9 cellular contexts compared by ENCODE assay signal in the genomic region with DNA sequence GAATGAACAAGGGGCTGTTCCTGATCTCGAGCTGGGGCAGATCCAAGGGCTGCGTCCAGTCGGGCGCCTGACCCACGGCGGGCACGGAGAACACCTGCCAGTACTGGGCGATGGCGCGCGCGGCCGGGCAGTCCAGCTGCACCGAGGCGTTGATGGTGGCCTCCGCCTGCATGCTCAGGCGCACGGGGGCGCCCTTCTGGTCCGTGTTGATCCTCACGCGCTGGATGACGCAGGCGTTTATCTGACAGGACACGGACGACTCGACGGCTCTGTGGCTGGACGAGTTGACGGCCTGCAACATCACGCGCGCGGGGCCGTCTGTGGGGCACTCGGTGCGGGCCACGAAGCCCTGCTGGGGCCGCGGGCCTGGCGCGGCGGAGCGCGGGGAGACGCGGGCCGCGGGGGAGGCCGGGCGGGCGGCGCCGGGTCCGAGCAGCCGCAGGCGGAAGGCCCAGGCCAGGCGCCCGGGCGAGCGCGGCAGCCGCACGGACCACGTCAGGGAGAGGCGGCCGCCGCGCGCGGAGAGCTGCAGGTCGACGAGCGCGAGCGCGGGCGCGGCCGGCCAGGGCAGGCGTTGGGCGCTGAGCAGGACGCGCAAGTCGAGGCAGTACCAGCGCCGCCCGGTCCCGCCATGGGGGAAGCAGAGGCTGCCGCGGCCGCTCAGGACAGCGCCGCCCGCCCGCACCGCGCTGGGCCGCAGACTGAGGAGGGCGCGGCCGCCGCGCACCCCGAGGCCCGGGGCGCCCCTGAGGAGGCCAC. TPM values are rescaled to one million over a fixed set of nuclear protein-coding genes. Genes with fewer than 3 reads are reported as not detected.
A peak's percentile ranks its signal among the peaks of the same experiment; 100 is the strongest.
DNase-seq lines count a peak whose midpoint lies in the region; ATAC-seq and TF ChIP-seq lines count a peak whose summit lies in the region.
"Had no signal": no experiment of that assay in that cellular context is flagged by ENCODE, and none has a peak within 500 bp of the region (broad histone marks: within the 10 kb centered on the region; RNA-seq: fewer than 3 reads in every experiment).

No MANE protein-coding gene starts in this region.

- H3K27ac Mint-ChIP-seq in activated CD8-positive, alpha-beta T cell treated with anti-CD3 and anti-CD28 coated beads, Interleukin-2, amount 10 ng/mL, durations not matched to agents 7 days and 5 days, result no peak overlapping the region

- WGBS in neuronal stem cell (ENCODE audit: extremely low coverage in 2 of 2, insufficient read length in 2 of 2, insufficient replicate concordance in 1 of 2), 2 donors, result no CpG with 5 or more reads among the region's 107 CpGs

- no peak overlapping the region for H4K8ac ChIP-seq in neuronal stem cell (ENCODE audit: low read depth, low read length)

- H3K4me3 ChIP-seq in BLaER1 (peak overlapping the region; percentile 28), foreskin fibroblast (ENCODE audit: low read depth in 1 of 2, low read length in 2 of 2) (no peak overlapping the region), neuronal stem cell (ENCODE audit: low read length in 2 of 2) (peak overlapping the region in 1 of 2 donors; percentile 64)

- peaks cover 11% of the 10 kb centered on the region for H3K4me1 Mint-ChIP-seq in activated CD8-positive, alpha-beta T cell treated with anti-CD3 and anti-CD28 coated beads, Interleukin-2, amount 10 ng/mL, durations not matched to agents 7 days and 5 days (ENCODE audit: low read depth)

- H3K4me3 Mint-ChIP-seq in activated CD8-positive, alpha-beta T cell treated with anti-CD3 and anti-CD28 coated beads, Interleukin-2, amount 10 ng/mL, durations not matched to agents 7 days and 5 days, result peak overlapping the region; percentile 12

- peaks cover 75% of the 10 kb centered on the region for H3K27me3 Mint-ChIP-seq in activated CD8-positive, alpha-beta T cell treated with anti-CD3 and anti-CD28 coated beads, Interleukin-2, amount 10 ng/mL, durations not matched to agents 7 days and 5 days (ENCODE audit: low read depth)

- DNase-seq in activated CD8-positive, alpha-beta T cell treated with anti-CD3 and anti-CD28 coated beads, Interleukin-2, amount 10 ng/mL, durations not matched to agents 7 days and 5 days, result peak; percentile 39
- DNase-seq in foreskin fibroblast, result peak; percentile 43 to 71
- no peak for DNase-seq in neuronal stem cell (ENCODE audit: low spot score)
- no peak for DNase-seq in middle frontal gyrus (ENCODE audit: extremely low spot score, low spot score)
- no peak for DNase-seq in HEK293T (ENCODE audit: extremely low spot score)
- DNase-seq: NCI-H2107 had no signal

- no peak overlapping the region for H3K14ac ChIP-seq in neuronal stem cell (ENCODE audit: low read length)

- H2BK120ac ChIP-seq in neuronal stem cell (ENCODE audit: low read depth, low read length), result no peak overlapping the region

- H3K9me3 ChIP-seq in BLaER1 (peaks cover 88% of the 10 kb centered on the region), neuronal stem cell (replicated peaks in 1 of 2; ENCODE audit: control insufficient read depth in 2 of 2, insufficient read depth in 1 of 2, low read depth in 1 of 2, low read length in 2 of 2) (peaks cover 33 to 80% of the 10 kb centered on the region in 2 donors)

- peak; percentile 72 for ATAC-seq in activated CD8-positive, alpha-beta T cell treated with anti-CD3 and anti-CD28 coated beads, Interleukin-2, amount 10 ng/mL, durations not matched to agents 7 days and 5 days
- ATAC-seq in HG02642 (IDR thresholded peaks at IDR 0.05; ENCODE audit: poor library complexity, unreplicated experiment) (no peak), GM21529 (IDR thresholded peaks at IDR 0.05; ENCODE audit: unreplicated experiment) (no peak)

- peak; percentile 6 for TF ChIP-seq CTCF in foreskin fibroblast (IDR thresholded peaks at IDR 0.05; ENCODE audit: low read depth, low read length)

- no peak overlapping the region for H3K4ac ChIP-seq in neuronal stem cell (ENCODE audit: low read length)

- peak overlapping the region; percentile 77 for H3K18ac ChIP-seq in neuronal stem cell (ENCODE audit: low read length)

- CTCF ChIA-PET in activated CD8-positive, alpha-beta T cell treated with anti-CD3 and anti-CD28 coated beads, Interleukin-2, amount 10 ng/mL, durations not matched to agents 7 days and 5 days (lab: Charles Lee), result no interaction called here
- CTCF ChIA-PET in HEK293T (lab: Yijun Ruan, JAX), result no interaction called here

- H3K23ac ChIP-seq in neuronal stem cell (ENCODE audit: low read depth, low read length, poor library complexity), result peak overlapping the region; percentile 69

- peaks cover 19% of the 10 kb centered on the region for H3K9me3 Mint-ChIP-seq in activated CD8-positive, alpha-beta T cell treated with anti-CD3 and anti-CD28 coated beads, Interleukin-2, amount 10 ng/mL, durations not matched to agents 7 days and 5 days (ENCODE audit: insufficient read depth)

- no peak overlapping the region for H2BK15ac ChIP-seq in neuronal stem cell (ENCODE audit: low read length)

- no peak overlapping the region for H2BK5ac ChIP-seq in neuronal stem cell (ENCODE audit: low read length)

- no peak overlapping the region for H2AK5ac ChIP-seq in neuronal stem cell (ENCODE audit: low read depth, low read length)

- no peaks in the 10 kb centered on the region for H3K79me1 ChIP-seq in neuronal stem cell (ENCODE audit: low read depth, low read length)

- H3K9ac ChIP-seq in BLaER1 (no peak overlapping the region), neuronal stem cell (ENCODE audit: low read depth, low read length, poor library complexity) (peak overlapping the region; percentile 51)

- H4K20me1 ChIP-seq in BLaER1, result no peaks in the 10 kb centered on the region

- H3K36me3 Mint-ChIP-seq in activated CD8-positive, alpha-beta T cell treated with anti-CD3 and anti-CD28 coated beads, Interleukin-2, amount 10 ng/mL, durations not matched to agents 7 days and 5 days (ENCODE audit: low read depth), result peaks cover 24% of the 10 kb centered on the region

- H3K27ac ChIP-seq in BLaER1 (no peak overlapping the region), neuronal stem cell (replicated peaks; ENCODE audit: low read length) (no peak overlapping the region)

- H3K4me2 ChIP-seq in BLaER1 (no peak overlapping the region), neuronal stem cell (ENCODE audit: insufficient read depth, low read length, poor library complexity, severe bottlenecking) (peak overlapping the region; percentile 64)

- no peak overlapping the region for H2AFZ ChIP-seq in neuronal stem cell (ENCODE audit: low read length)

- H4K91ac ChIP-seq in neuronal stem cell (ENCODE audit: low read depth, low read length, poor library complexity), result no peak overlapping the region

- H2BK12ac ChIP-seq in neuronal stem cell (ENCODE audit: low read length), result no peak overlapping the region

- H3K27me3 ChIP-seq in BLaER1, result peaks cover 10% of the 10 kb centered on the region; the same call in 1 of the 2 replicates
- peaks cover 18 to 52% (median 42%) of the 10 kb centered on the region in 3 experiments for H3K27me3 ChIP-seq in neuronal stem cell (ENCODE audit: control insufficient read depth in 3 of 3, insufficient read depth in 3 of 3, low read depth in 1 of 3, low read length in 3 of 3)

- H3K4me1 ChIP-seq in BLaER1 (peaks cover 15% of the 10 kb centered on the region), neuronal stem cell (ENCODE audit: control insufficient read depth in 2 of 2, insufficient read depth in 1 of 2, low read depth in 1 of 2, low read length in 2 of 2) (peaks cover 0 to 2% of the 10 kb centered on the region in 2 donors)

- H3K36me3 ChIP-seq in BLaER1, result no peaks in the 10 kb centered on the region
- no peaks in the 10 kb centered on the region for H3K36me3 ChIP-seq in neuronal stem cell (replicated peaks in 1 of 2; ENCODE audit: control insufficient read depth in 2 of 2, insufficient read depth in 2 of 2, low read length in 2 of 2)

- POLR2A ChIA-PET in activated CD8-positive, alpha-beta T cell treated with anti-CD3 and anti-CD28 coated beads, Interleukin-2, amount 10 ng/mL, durations not matched to agents 7 days and 5 days (lab: Charles Lee), result no interaction called here
- POLR2A ChIA-PET in HEK293T (lab: Yijun Ruan, JAX), result no interaction called here

TF ChIP-seq in HEK293T, 16 proteins besides CTCF, POLR2A, EP300 and RAD21 (continues in another document):
- TF ChIP-seq TARDBP (IDR thresholded peaks at IDR 0.05) (no peak), ELF4 (IDR thresholded peaks at IDR 0.05) (no peak), ZNF384 (IDR thresholded peaks at IDR 0.05) (no peak), LEF1 (IDR thresholded peaks at IDR 0.05; ENCODE audit: borderline replicate concordance) (no peak), HDGF (IDR thresholded peaks at IDR 0.05; ENCODE audit: borderline replicate concordance) (no peak), ARNT (IDR thresholded peaks at IDR 0.05) (no peak), FOXM1 (IDR thresholded peaks at IDR 0.05; ENCODE audit: borderline replicate concordance) (no peak), BHLHE40 (IDR thresholded peaks at IDR 0.05; ENCODE audit: borderline replicate concordance) (no peak), FOXK2 (IDR thresholded peaks at IDR 0.05) (no peak), NFRKB (IDR thresholded peaks at IDR 0.05) (no peak), SUZ12 (IDR thresholded peaks at IDR 0.05) (no peak)
- TF ChIP-seq, protein P1, sequence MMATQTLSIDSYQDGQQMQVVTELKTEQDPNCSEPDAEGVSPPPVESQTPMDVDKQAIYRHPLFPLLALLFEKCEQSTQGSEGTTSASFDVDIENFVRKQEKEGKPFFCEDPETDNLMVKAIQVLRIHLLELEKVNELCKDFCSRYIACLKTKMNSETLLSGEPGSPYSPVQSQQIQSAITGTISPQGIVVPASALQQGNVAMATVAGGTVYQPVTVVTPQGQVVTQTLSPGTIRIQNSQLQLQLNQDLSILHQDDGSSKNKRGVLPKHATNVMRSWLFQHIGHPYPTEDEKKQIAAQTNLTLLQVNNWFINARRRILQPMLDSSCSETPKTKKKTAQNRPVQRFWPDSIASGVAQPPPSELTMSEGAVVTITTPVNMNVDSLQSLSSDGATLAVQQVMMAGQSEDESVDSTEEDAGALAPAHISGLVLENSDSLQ (IDR thresholded peaks at IDR 0.05), result no peak

RNA-seq across cellular contexts. Expression of gene PKDREJ, which starts 0.5 kb away (rescaled TPM):
- not detected for total RNA-seq in activated CD8-positive, alpha-beta T cell treated with anti-CD3 and anti-CD28 coated beads, Interleukin-2, amount 10 ng/mL, durations not matched to agents 7 days and 5 days
- polyA plus RNA-seq in neuronal stem cell (2013, experiment 1 of 2), result not detected
- polyA plus RNA-seq in neuronal stem cell (2013, experiment 2 of 2), result not detected

RNA-seq across cellular contexts. Expression of gene TTC38, which starts 5.2 kb away (rescaled TPM):
- 10 to 100 TPM; 20.0 to 25.1 TPM for total RNA-seq in activated CD8-positive, alpha-beta T cell treated with anti-CD3 and anti-CD28 coated beads, Interleukin-2, amount 10 ng/mL, durations not matched to agents 7 days and 5 days
- 13.9 TPM for polyA plus RNA-seq in neuronal stem cell (2013, experiment 1 of 2)
- 11.4 TPM for polyA plus RNA-seq in neuronal stem cell (2013, experiment 2 of 2)

RNA-seq across cellular contexts. Expression of gene CDPF1, which starts 12.5 kb away (rescaled TPM):
- 10 to 100 TPM; 11.6 to 11.7 TPM for total RNA-seq in activated CD8-positive, alpha-beta T cell treated with anti-CD3 and anti-CD28 coated beads, Interleukin-2, amount 10 ng/mL, durations not matched to agents 7 days and 5 days
- 14.0 TPM for polyA plus RNA-seq in neuronal stem cell (2013, experiment 1 of 2)
- polyA plus RNA-seq in neuronal stem cell (2013, experiment 2 of 2), result 13.2 TPM

RNA-seq across cellular contexts. Expression of gene GTSE1, which starts 34.0 kb away (rescaled TPM):
- total RNA-seq in activated CD8-positive, alpha-beta T cell treated with anti-CD3 and anti-CD28 coated beads, Interleukin-2, amount 10 ng/mL, durations not matched to agents 7 days and 5 days, result 100 to 1,000 TPM; 111 to 114 TPM
- 50.8 TPM for polyA plus RNA-seq in neuronal stem cell (2013, experiment 1 of 2)
- 52.2 TPM for polyA plus RNA-seq in neuronal stem cell (2013, experiment 2 of 2)

Comparison
In these comparisons a context has a peak if more than half of its experiments do, and no peak if none do; other contexts are left out.
1. DNase-seq: peak in activated CD8-positive, alpha-beta T cell treated with anti-CD3 and anti-CD28 coated beads, Interleukin-2, amount 10 ng/mL, durations not matched to agents 7 days and 5 days (single experiment) and foreskin fibroblast (2 of 2); none in neuronal stem cell (single experiment), middle frontal gyrus (single experiment) and HEK293T (single experiment).